19 cellular contexts compared by ENCODE assay signal in the genomic region with DNA sequence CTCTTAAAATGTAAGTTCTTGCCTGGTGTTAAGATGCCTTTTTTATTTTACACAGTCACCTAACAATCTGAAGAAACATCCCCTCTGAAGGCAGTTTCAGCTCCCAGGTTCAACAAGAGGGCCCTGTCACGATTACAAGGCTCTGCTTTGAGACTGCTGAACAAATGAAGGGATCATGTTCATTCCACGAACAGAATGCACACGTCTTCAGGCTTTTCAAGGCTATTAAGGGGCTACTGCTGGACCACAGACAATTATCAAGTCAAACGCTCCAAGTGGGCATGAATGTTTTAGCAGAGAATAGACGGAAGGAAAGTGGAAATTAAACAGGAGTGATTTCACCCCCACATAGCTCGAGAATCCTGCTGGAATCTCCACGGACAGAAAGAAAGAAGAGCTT.
DNase-seq lines count a peak whose midpoint lies in the region; ATAC-seq and TF ChIP-seq lines count a peak whose summit lies in the region.
"Had no signal": no experiment of that assay in that cellular context is flagged by ENCODE, and none has a peak within 500 bp of the region (broad histone marks: within the 10 kb centered on the region; RNA-seq: fewer than 3 reads in every experiment).

No MANE protein-coding gene starts in this region.

- H3K9me3 ChIP-seq in adipocyte (ENCODE audit: control insufficient read depth, low read length) (no peaks in the 10 kb centered on the region), esophagus muscularis mucosa (no peaks in the 10 kb centered on the region), tibial nerve (no peaks in the 10 kb centered on the region)
- H3K9me3 ChIP-seq: spleen had no signal

- peak overlapping the region; percentile 75 to 83 (median 78) for H3K27ac ChIP-seq in esophagus muscularis mucosa (replicated peaks in 1 of 4)
- peak overlapping the region; percentile 58 to 92 (median 84) for H3K27ac ChIP-seq in tibial nerve
- H3K27ac ChIP-seq: spleen had no signal

- intact Hi-C loops in esophagus muscularis mucosa (cut with DNase I) = no loop called here

- H3K4me3 ChIP-seq in adipocyte (ENCODE audit: low read length) (no peak overlapping the region), esophagus muscularis mucosa (no peak overlapping the region), tibial nerve (no peak overlapping the region)
- H3K4me3 ChIP-seq: K562, spleen had no signal

- H3K36me3 ChIP-seq in adipocyte (ENCODE audit: control insufficient read depth, insufficient read depth, low read length, severe bottlenecking) (no peaks in the 10 kb centered on the region), esophagus muscularis mucosa (no peaks in the 10 kb centered on the region), tibial nerve (no peaks in the 10 kb centered on the region)
- H3K36me3 ChIP-seq: spleen had no signal

- ATAC-seq in GM19351 (IDR thresholded peaks at IDR 0.05; ENCODE audit: unreplicated experiment) = no peak
- ATAC-seq in HG03520 (IDR thresholded peaks at IDR 0.05; ENCODE audit: unreplicated experiment) = no peak
- ATAC-seq: activated CD4-positive, CD25-positive, alpha-beta regulatory T cell treated with anti-CD3 and anti-CD28 coated beads, Interleukin-2, amount 50 U/mL, for 24 hours; activated CD8-positive, alpha-beta memory T cell treated with anti-CD3 and anti-CD28 coated beads, Interleukin-2, amount 10 ng/mL, durations not matched to agents 7 days and 5 days; effector memory CD8-positive, alpha-beta T cell; K562 had no signal

- TF ChIP-seq CTCF in esophagus muscularis mucosa (IDR thresholded peaks at IDR 0.05) (no peak), tibial nerve (IDR thresholded peaks at IDR 0.05) (no peak)

- TF ChIP-seq POLR2A in esophagus muscularis mucosa (IDR thresholded peaks at IDR 0.05; ENCODE audit: low read depth) (no peak), tibial nerve (IDR thresholded peaks at IDR 0.05) (no peak)

- H3K4me1 ChIP-seq in adipocyte (ENCODE audit: control insufficient read depth, insufficient read depth, low read length) (peaks cover 35% of the 10 kb centered on the region), esophagus muscularis mucosa (peaks cover 6 to 36% (median 20%) of the 10 kb centered on the region in 4 donors), tibial nerve (peaks cover 0 to 38% (median 8%) of the 10 kb centered on the region in 4 donors)
- H3K4me1 ChIP-seq: spleen had no signal

- DNase-seq in adipocyte (ENCODE audit: low read depth) = no peak
- no peak for DNase-seq in esophagus muscularis mucosa (ENCODE audit: extremely low spot score)
- DNase-seq in pons (ENCODE audit: low spot score) = peak; percentile 52
- no peak for DNase-seq in tibial nerve (ENCODE audit: low spot score in 2 of 2)
- DNase-seq in NCI-H226 = no peak
- no peak for DNase-seq in ureter (ENCODE audit: low spot score)
- DNase-seq: activated CD8-positive, alpha-beta memory T cell treated with anti-CD3 and anti-CD28 coated beads, Interleukin-2, amount 10 ng/mL, durations not matched to agents 7 days and 5 days; activated naive CD4-positive, alpha-beta T cell treated with Interleukin-2 at 50 U/mL for 16 hours; effector memory CD8-positive, alpha-beta T cell; NCI-H1092; NCI-H2171; NK-92 treated with Interleukin-12 subunit alpha and Interleukin-12 subunit beta, amount 100 ng/mL, for 24 hours; SIG-M5; spleen; stimulated activated naive CD4-positive, alpha-beta T cell treated with Interleukin-2 at 50 U/mL for 16 hours had no signal

- 56% methylated on average over 7 of the region's 7 CpGs for WGBS in esophagus muscularis mucosa
- WGBS in tibial nerve, 2 donors = 40 to 67% methylated on average over 7 of the region's 7 CpGs

- H3K27me3 ChIP-seq in adipocyte (replicated peaks; ENCODE audit: control insufficient read depth, insufficient read depth, low read length) (no peaks in the 10 kb centered on the region), esophagus muscularis mucosa (no peaks in the 10 kb centered on the region), tibial nerve (no peaks in the 10 kb centered on the region)
- H3K27me3 ChIP-seq: spleen had no signal

- TF ChIP-seq EP300 in esophagus muscularis mucosa (IDR thresholded peaks at IDR 0.05) = no peak
- no peak for TF ChIP-seq EP300 in tibial nerve (IDR thresholded peaks at IDR 0.05)

- H3K9ac ChIP-seq in adipocyte (ENCODE audit: low read length) = peak overlapping the region; percentile 76
